ENCODE assay signal across 2 cellular contexts in the genomic region with DNA sequence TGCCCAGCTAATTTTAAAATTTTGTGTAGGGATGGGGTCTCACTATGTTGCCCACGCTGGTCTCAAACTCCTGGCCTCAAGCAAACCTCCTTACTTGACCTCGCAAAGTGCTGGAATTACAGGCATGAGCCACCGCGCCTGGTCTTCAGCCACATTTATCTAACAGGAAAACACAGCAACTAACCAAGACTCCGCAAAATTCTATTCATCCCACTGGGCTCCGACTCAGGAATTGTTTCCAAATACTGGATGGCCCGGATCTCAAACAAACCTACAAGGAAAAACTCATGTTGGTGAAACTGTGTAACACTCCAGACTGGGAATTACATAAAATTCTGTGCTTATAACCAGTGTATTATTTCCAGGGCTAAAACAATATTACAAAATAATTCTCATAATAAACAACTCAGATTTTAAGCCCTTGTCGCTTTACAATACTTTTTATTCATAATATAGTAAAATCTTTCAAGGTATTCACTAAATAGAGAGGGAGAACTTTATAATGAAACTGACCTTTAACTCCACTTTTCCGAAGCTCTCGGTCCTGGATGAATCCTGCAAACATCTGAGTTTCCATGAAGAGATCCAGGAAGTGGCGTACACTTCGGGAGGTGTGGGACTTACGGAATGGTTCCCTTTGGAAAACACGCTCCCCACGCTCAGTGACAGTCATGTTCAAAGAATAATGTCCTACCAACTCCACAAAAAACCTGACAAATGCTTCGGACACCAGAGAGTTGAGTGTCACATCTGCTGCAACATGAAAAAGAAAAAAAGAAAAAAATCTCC.
TF ChIP-seq lines count a peak whose summit lies in the region.

No MANE protein-coding gene starts in this region.

TF ChIP-seq in liver, 16 proteins besides CTCF, POLR2A, EP300 and RAD21:
- TF ChIP-seq GABPA (IDR thresholded peaks at IDR 0.05 in 1 of 2, conservative IDR thresholded peaks at IDR 0.05 in 1 of 2) (no peak), HNF4A (conservative IDR thresholded peaks at IDR 0.05) (peak in 1 of 2 donors; percentile 19), YY1 (IDR thresholded peaks at IDR 0.05) (peak; percentile 14)
- TF ChIP-seq, protein P1, sequence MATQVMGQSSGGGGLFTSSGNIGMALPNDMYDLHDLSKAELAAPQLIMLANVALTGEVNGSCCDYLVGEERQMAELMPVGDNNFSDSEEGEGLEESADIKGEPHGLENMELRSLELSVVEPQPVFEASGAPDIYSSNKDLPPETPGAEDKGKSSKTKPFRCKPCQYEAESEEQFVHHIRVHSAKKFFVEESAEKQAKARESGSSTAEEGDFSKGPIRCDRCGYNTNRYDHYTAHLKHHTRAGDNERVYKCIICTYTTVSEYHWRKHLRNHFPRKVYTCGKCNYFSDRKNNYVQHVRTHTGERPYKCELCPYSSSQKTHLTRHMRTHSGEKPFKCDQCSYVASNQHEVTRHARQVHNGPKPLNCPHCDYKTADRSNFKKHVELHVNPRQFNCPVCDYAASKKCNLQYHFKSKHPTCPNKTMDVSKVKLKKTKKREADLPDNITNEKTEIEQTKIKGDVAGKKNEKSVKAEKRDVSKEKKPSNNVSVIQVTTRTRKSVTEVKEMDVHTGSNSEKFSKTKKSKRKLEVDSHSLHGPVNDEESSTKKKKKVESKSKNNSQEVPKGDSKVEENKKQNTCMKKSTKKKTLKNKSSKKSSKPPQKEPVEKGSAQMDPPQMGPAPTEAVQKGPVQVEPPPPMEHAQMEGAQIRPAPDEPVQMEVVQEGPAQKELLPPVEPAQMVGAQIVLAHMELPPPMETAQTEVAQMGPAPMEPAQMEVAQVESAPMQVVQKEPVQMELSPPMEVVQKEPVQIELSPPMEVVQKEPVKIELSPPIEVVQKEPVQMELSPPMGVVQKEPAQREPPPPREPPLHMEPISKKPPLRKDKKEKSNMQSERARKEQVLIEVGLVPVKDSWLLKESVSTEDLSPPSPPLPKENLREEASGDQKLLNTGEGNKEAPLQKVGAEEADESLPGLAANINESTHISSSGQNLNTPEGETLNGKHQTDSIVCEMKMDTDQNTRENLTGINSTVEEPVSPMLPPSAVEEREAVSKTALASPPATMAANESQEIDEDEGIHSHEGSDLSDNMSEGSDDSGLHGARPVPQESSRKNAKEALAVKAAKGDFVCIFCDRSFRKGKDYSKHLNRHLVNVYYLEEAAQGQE (IDR thresholded peaks at IDR 0.05) = peak; percentile 40

TF ChIP-seq in HepG2, 621 proteins besides CTCF, POLR2A, EP300 and RAD21:
- no peak for TF ChIP-seq MEIS2 (CRISPR knock-in tag; IDR thresholded peaks at IDR 0.05)
- TF ChIP-seq, protein P2, sequence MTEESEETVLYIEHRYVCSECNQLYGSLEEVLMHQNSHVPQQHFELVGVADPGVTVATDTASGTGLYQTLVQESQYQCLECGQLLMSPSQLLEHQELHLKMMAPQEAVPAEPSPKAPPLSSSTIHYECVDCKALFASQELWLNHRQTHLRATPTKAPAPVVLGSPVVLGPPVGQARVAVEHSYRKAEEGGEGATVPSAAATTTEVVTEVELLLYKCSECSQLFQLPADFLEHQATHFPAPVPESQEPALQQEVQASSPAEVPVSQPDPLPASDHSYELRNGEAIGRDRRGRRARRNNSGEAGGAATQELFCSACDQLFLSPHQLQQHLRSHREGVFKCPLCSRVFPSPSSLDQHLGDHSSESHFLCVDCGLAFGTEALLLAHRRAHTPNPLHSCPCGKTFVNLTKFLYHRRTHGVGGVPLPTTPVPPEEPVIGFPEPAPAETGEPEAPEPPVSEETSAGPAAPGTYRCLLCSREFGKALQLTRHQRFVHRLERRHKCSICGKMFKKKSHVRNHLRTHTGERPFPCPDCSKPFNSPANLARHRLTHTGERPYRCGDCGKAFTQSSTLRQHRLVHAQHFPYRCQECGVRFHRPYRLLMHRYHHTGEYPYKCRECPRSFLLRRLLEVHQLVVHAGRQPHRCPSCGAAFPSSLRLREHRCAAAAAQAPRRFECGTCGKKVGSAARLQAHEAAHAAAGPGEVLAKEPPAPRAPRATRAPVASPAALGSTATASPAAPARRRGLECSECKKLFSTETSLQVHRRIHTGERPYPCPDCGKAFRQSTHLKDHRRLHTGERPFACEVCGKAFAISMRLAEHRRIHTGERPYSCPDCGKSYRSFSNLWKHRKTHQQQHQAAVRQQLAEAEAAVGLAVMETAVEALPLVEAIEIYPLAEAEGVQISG (CRISPR knock-in tag; IDR thresholded peaks at IDR 0.05) = no peak
- TF ChIP-seq SALL1 (CRISPR knock-in tag; IDR thresholded peaks at IDR 0.05) = no peak
- TF ChIP-seq SNAI1 (CRISPR knock-in tag; IDR thresholded peaks at IDR 0.05; ENCODE audit: borderline replicate concordance) = no peak
- TF ChIP-seq ATF7-NPFF (CRISPR knock-in tag; IDR thresholded peaks at IDR 0.05; ENCODE audit: low read depth) = no peak
- TF ChIP-seq ZFP36L1 (CRISPR knock-in tag; IDR thresholded peaks at IDR 0.05) = no peak
- TF ChIP-seq NR2F1 (CRISPR knock-in tag; IDR thresholded peaks at IDR 0.05) = no peak
- TF ChIP-seq ADNP (CRISPR knock-in tag; IDR thresholded peaks at IDR 0.05) = no peak
- TF ChIP-seq, protein P3, sequence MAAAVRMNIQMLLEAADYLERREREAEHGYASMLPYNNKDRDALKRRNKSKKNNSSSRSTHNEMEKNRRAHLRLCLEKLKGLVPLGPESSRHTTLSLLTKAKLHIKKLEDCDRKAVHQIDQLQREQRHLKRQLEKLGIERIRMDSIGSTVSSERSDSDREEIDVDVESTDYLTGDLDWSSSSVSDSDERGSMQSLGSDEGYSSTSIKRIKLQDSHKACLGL (CRISPR knock-in tag; IDR thresholded peaks at IDR 0.05) = no peak
- no peak for TF ChIP-seq ZNF343 (CRISPR knock-in tag; IDR thresholded peaks at IDR 0.05)
- TF ChIP-seq, protein P4, sequence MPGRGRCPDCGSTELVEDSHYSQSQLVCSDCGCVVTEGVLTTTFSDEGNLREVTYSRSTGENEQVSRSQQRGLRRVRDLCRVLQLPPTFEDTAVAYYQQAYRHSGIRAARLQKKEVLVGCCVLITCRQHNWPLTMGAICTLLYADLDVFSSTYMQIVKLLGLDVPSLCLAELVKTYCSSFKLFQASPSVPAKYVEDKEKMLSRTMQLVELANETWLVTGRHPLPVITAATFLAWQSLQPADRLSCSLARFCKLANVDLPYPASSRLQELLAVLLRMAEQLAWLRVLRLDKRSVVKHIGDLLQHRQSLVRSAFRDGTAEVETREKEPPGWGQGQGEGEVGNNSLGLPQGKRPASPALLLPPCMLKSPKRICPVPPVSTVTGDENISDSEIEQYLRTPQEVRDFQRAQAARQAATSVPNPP (CRISPR knock-in tag; IDR thresholded peaks at IDR 0.05) = no peak
- no peak for TF ChIP-seq STAT5B (CRISPR knock-in tag; IDR thresholded peaks at IDR 0.05)
- TF ChIP-seq, protein P5, sequence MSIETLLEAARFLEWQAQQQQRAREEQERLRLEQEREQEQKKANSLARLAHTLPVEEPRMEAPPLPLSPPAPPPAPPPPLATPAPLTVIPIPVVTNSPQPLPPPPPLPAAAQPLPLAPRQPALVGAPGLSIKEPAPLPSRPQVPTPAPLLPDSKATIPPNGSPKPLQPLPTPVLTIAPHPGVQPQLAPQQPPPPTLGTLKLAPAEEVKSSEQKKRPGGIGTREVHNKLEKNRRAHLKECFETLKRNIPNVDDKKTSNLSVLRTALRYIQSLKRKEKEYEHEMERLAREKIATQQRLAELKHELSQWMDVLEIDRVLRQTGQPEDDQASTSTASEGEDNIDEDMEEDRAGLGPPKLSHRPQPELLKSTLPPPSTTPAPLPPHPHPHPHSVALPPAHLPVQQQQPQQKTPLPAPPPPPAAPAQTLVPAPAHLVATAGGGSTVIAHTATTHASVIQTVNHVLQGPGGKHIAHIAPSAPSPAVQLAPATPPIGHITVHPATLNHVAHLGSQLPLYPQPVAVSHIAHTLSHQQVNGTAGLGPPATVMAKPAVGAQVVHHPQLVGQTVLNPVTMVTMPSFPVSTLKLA (IDR thresholded peaks at IDR 0.05) = no peak
- TF ChIP-seq CREB1 (IDR thresholded peaks at IDR 0.05) = no peak
- TF ChIP-seq CREB1 (CRISPR knock-in tag; IDR thresholded peaks at IDR 0.05) = no peak
- no peak for TF ChIP-seq FOSL2 (CRISPR knock-in tag; IDR thresholded peaks at IDR 0.05)
- no peak for TF ChIP-seq ZFP82 (CRISPR knock-in tag; IDR thresholded peaks at IDR 0.05; ENCODE audit: borderline replicate concordance)
